7 cellular contexts compared by ENCODE assay signal in the genomic region with DNA sequence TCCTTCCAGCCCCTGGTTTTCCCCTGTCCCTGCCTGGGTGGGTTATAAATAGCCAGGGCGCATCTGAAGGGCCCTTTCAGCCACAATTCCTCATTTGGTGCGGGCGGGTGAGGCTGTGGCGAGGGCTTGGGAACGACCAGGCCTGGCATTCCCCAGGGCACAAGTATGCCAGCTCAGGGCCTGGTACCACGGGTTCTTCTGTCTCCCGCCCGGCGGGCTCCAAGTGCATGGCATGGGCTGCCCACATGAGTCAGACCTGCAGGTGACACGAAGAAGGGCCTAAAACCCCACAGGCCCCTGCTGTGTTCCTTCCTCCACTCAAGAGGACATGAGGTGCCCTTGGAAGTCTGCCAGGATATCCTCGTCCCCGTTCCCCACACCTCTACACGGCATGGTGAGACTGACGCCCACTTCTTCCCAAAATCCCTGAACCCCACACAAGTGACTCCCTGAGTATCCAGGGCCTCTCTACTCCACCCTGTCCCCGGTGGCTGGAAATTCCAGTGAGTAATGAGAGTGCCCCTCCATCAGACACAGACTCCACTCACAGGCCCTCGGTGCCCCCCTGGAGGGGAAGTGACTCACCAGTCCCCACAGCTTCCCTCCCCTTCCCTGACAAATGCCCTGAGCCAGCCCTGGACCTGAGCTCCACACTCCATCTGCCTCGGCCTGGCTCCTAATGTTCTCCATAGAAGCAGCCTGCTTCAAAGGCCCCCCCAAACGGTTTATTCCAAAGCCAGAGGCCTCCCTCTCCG.
DNase-seq lines count a peak whose midpoint lies in the region; ATAC-seq and TF ChIP-seq lines count a peak whose summit lies in the region.

No MANE protein-coding gene starts in this region.

- H3K27me3 ChIP-seq in MG63: no peaks in the 10 kb centered on the region
- no peaks in the 10 kb centered on the region for H3K27me3 ChIP-seq in hepatocyte
- H3K27me3 ChIP-seq in skeletal muscle satellite cell (ENCODE audit: control insufficient read depth, insufficient read depth, low read length): no peaks in the 10 kb centered on the region

- H4K20me1 ChIP-seq in hepatocyte (ENCODE audit: insufficient read depth, poor library complexity, severe bottlenecking): no peaks in the 10 kb centered on the region

- ATAC-seq in GM21528 (IDR thresholded peaks at IDR 0.05; ENCODE audit: low FRiP score, unreplicated experiment): no peak

- H2AFZ ChIP-seq in hepatocyte: no peak overlapping the region

- H3K4me2 ChIP-seq in hepatocyte (peak overlapping the region; percentile 96), skeletal muscle satellite cell (ENCODE audit: low read length) (peak overlapping the region; percentile 90)

- peaks cover 35% of the 10 kb centered on the region for H3K79me2 ChIP-seq in hepatocyte

- no peaks in the 10 kb centered on the region for H3K9me3 ChIP-seq in MG63
- no peaks in the 10 kb centered on the region for H3K9me3 ChIP-seq in hepatocyte (ENCODE audit: low read depth)
- no peaks in the 10 kb centered on the region for H3K9me3 ChIP-seq in skeletal muscle satellite cell (replicated peaks; ENCODE audit: low read length)

- H3K4me3 ChIP-seq in MG63: no peak overlapping the region
- H3K4me3 ChIP-seq in hepatocyte: no peak overlapping the region
- H3K4me3 ChIP-seq in skeletal muscle satellite cell (ENCODE audit: low read length): no peak overlapping the region

- H3K9ac ChIP-seq in skeletal muscle satellite cell (ENCODE audit: low read depth, low read length): peak overlapping the region; percentile 26

- H3K4me1 ChIP-seq in hepatocyte (ENCODE audit: insufficient read depth) (peaks cover 43% of the 10 kb centered on the region), skeletal muscle satellite cell (ENCODE audit: control insufficient read depth, insufficient read depth, low read length) (peaks cover 51% of the 10 kb centered on the region)

- no peak for TF ChIP-seq CTCF in hepatocyte (IDR thresholded peaks at IDR 0.05; ENCODE audit: poor library complexity)

- H3K9me2 ChIP-seq in hepatocyte (replicated peaks; ENCODE audit: insufficient read depth): no peaks in the 10 kb centered on the region

- no peaks in the 10 kb centered on the region for H3K36me3 ChIP-seq in MG63
- H3K36me3 ChIP-seq in hepatocyte (replicated peaks; ENCODE audit: insufficient read depth, low read depth): no peaks in the 10 kb centered on the region
- H3K36me3 ChIP-seq in skeletal muscle satellite cell (ENCODE audit: insufficient read depth, low read length): peaks cover 6% of the 10 kb centered on the region

- WGBS in adipose tissue, 3 donors: 39 to 83% (median 41%) methylated on average over 18 to 19 of the region's 19 CpGs
- WGBS in hepatocyte (ENCODE audit: low lambda C conversion rate, missing lambda C conversion rate): 71% methylated on average over 19 of the region's 19 CpGs

- peak; percentile 95 for DNase-seq in EH (ENCODE audit: low read depth)
- DNase-seq in MG63: peak; percentile 86
- DNase-seq in hepatocyte (ENCODE audit: low spot score): peak; percentile 82
- DNase-seq in GM19238 (ENCODE audit: insufficient read length, low spot score): no peak

- H3K27ac ChIP-seq in adipose tissue (ENCODE audit: low read depth, low read length): peak overlapping the region; percentile 58
- H3K27ac ChIP-seq in hepatocyte: peak overlapping the region; percentile 95
